ENCODE assay signal across 1 cellular context in genomic region chr17:66487933-66488572, GRCh38.
TF ChIP-seq lines count a peak whose summit lies in the region.

No MANE protein-coding gene starts in this region.

TF ChIP-seq in HepG2, 621 proteins besides CTCF, POLR2A, EP300 and RAD21 (continued from another document and continues in another):
- TF ChIP-seq LCORL (IDR thresholded peaks at IDR 0.05) = no peak
- peak; percentile 66 for TF ChIP-seq LCORL (CRISPR knock-in tag; IDR thresholded peaks at IDR 0.05)
- TF ChIP-seq HOXA9 (CRISPR knock-in tag; IDR thresholded peaks at IDR 0.05; ENCODE audit: borderline replicate concordance) = no peak
- TF ChIP-seq MXD3 (CRISPR knock-in tag; IDR thresholded peaks at IDR 0.05) = no peak
- no peak for TF ChIP-seq ETV5 (CRISPR knock-in tag; IDR thresholded peaks at IDR 0.05; ENCODE audit: borderline replicate concordance)
- TF ChIP-seq ZBTB2 (CRISPR knock-in tag; IDR thresholded peaks at IDR 0.05; ENCODE audit: low read depth) = no peak
- TF ChIP-seq MIXL1 (CRISPR knock-in tag; IDR thresholded peaks at IDR 0.05) = peak; percentile 75; the same call in 1 of the 2 replicates
- TF ChIP-seq ZNF383 (CRISPR knock-in tag; IDR thresholded peaks at IDR 0.05; ENCODE audit: borderline replicate concordance) = peak; percentile 89; the same call in 1 of the 2 replicates
- no peak for TF ChIP-seq ZNF335 (CRISPR knock-in tag; IDR thresholded peaks at IDR 0.05)
- TF ChIP-seq ZNF30 (CRISPR knock-in tag; IDR thresholded peaks at IDR 0.05) = no peak
- 0 out of 2 replicates have a peak, but pooled peaks have one; percentile 48 for TF ChIP-seq ZBTB8A (CRISPR knock-in tag; IDR thresholded peaks at IDR 0.05; ENCODE audit: borderline replicate concordance, low read depth)
- TF ChIP-seq ZBTB10 (CRISPR knock-in tag; IDR thresholded peaks at IDR 0.05; ENCODE audit: borderline replicate concordance) = peak; percentile 88
- TF ChIP-seq NR2F1 (CRISPR knock-in tag; IDR thresholded peaks at IDR 0.05) = no peak
- TF ChIP-seq MIER2 (CRISPR knock-in tag; IDR thresholded peaks at IDR 0.05) = 0 out of 2 replicates have a peak, but pooled peaks have one; percentile 19
- TF ChIP-seq HOXA5 (CRISPR knock-in tag; IDR thresholded peaks at IDR 0.05) = no peak
- TF ChIP-seq NFIC (IDR thresholded peaks at IDR 0.05; ENCODE audit: low read length) = no peak; the same call in 1 of the 2 replicates
- TF ChIP-seq ARNT2 (CRISPR knock-in tag; IDR thresholded peaks at IDR 0.05; ENCODE audit: low read depth) = no peak
- TF ChIP-seq KMT2A (CRISPR knock-in tag; IDR thresholded peaks at IDR 0.05) = 0 out of 2 replicates have a peak, but pooled peaks have one; percentile 12
- TF ChIP-seq HNF4G (IDR thresholded peaks at IDR 0.05; ENCODE audit: borderline replicate concordance, low read depth, low read length) = peak; percentile 65; the same call in 1 of the 2 replicates
- no peak for TF ChIP-seq HNF4G (CRISPR knock-in tag; IDR thresholded peaks at IDR 0.05; ENCODE audit: borderline replicate concordance, low read depth)
- no peak for TF ChIP-seq MBNL3 (CRISPR knock-in tag; conservative IDR thresholded peaks at IDR 0.05)
- TF ChIP-seq ZNF24 (IDR thresholded peaks at IDR 0.05) = no peak
- TF ChIP-seq ZSCAN25 (CRISPR knock-in tag; IDR thresholded peaks at IDR 0.05) = no peak
- peak; percentile 57; the same call in 1 of the 2 replicates for TF ChIP-seq PHF21A (CRISPR knock-in tag; IDR thresholded peaks at IDR 0.05)
- no peak for TF ChIP-seq TRIM22 (IDR thresholded peaks at IDR 0.05)
- no peak for TF ChIP-seq ZNF549 (CRISPR knock-in tag; IDR thresholded peaks at IDR 0.05)
- peak; percentile 23; the same call in 1 of the 2 replicates for TF ChIP-seq SAP130 (CRISPR knock-in tag; IDR thresholded peaks at IDR 0.05; ENCODE audit: low read depth)
- peak; percentile 16; the same call in 1 of the 2 replicates for TF ChIP-seq DRAP1 (CRISPR knock-in tag; IDR thresholded peaks at IDR 0.05)
- no peak for TF ChIP-seq TCF12 (IDR thresholded peaks at IDR 0.05)
- TF ChIP-seq TCF12 (CRISPR knock-in tag; IDR thresholded peaks at IDR 0.05) = no peak
- no peak for TF ChIP-seq ZFP41 (CRISPR knock-in tag; IDR thresholded peaks at IDR 0.05; ENCODE audit: borderline replicate concordance)
- TF ChIP-seq DMAP1 (CRISPR knock-in tag; IDR thresholded peaks at IDR 0.05) = 0 out of 2 replicates have a peak, but pooled peaks have one; percentile 50
- no peak for TF ChIP-seq RXRA (CRISPR knock-in tag; IDR thresholded peaks at IDR 0.05)
- no peak for TF ChIP-seq MAZ (IDR thresholded peaks at IDR 0.05; ENCODE audit: borderline replicate concordance, low read depth, low read length)
- TF ChIP-seq MAZ (CRISPR knock-in tag; IDR thresholded peaks at IDR 0.05; ENCODE audit: low read depth) = no peak
- TF ChIP-seq ZFYVE20 (CRISPR knock-in tag; IDR thresholded peaks at IDR 0.05; ENCODE audit: borderline replicate concordance, low read depth) = no peak
- TF ChIP-seq HNRNPH1 (optimal IDR thresholded peaks at IDR 0.05; ENCODE audit: low read depth, low read length) = no peak
- 0 out of 2 replicates have a peak, but pooled peaks have one; percentile 36 for TF ChIP-seq SP140L (CRISPR knock-in tag; IDR thresholded peaks at IDR 0.05; ENCODE audit: borderline replicate concordance)
- TF ChIP-seq HOXD1 (CRISPR knock-in tag; IDR thresholded peaks at IDR 0.05) = no peak
- TF ChIP-seq HMGXB3 (CRISPR knock-in tag; IDR thresholded peaks at IDR 0.05; ENCODE audit: borderline replicate concordance) = 0 out of 2 replicates have a peak, but pooled peaks have one; percentile 13
- no peak for TF ChIP-seq PRPF4 (IDR thresholded peaks at IDR 0.05; ENCODE audit: low read depth, low read length, poor library complexity, severe bottlenecking)
- peak; percentile 15; the same call in 1 of the 2 replicates for TF ChIP-seq JUN (CRISPR knock-in tag; IDR thresholded peaks at IDR 0.05)
- peak; percentile 75 for TF ChIP-seq HNF4A (CRISPR knock-in tag; IDR thresholded peaks at IDR 0.05)
- peak; percentile 39; the same call in 1 of the 2 replicates for TF ChIP-seq ERF (CRISPR knock-in tag; IDR thresholded peaks at IDR 0.05)
- TF ChIP-seq PHB2 (IDR thresholded peaks at IDR 0.05; ENCODE audit: partially characterized antibody) = no peak
- no peak for TF ChIP-seq KDM5A (IDR thresholded peaks at IDR 0.05; ENCODE audit: borderline replicate concordance, low read length)
- TF ChIP-seq ZFP82 (CRISPR knock-in tag; IDR thresholded peaks at IDR 0.05; ENCODE audit: borderline replicate concordance) = no peak
- TF ChIP-seq SRSF1 (optimal IDR thresholded peaks at IDR 0.05; ENCODE audit: low read depth, low read length) = no peak
- TF ChIP-seq ZNF777 (CRISPR knock-in tag; IDR thresholded peaks at IDR 0.05) = no peak
- no peak for TF ChIP-seq ZNF567 (CRISPR knock-in tag; IDR thresholded peaks at IDR 0.05; ENCODE audit: borderline replicate concordance)
- no peak for TF ChIP-seq TCF7 (IDR thresholded peaks at IDR 0.05; ENCODE audit: low read depth)
- peak; percentile 56; the same call in 1 of the 2 replicates for TF ChIP-seq KMT2B (CRISPR knock-in tag; IDR thresholded peaks at IDR 0.05)
- TF ChIP-seq ZNF784 (CRISPR knock-in tag; IDR thresholded peaks at IDR 0.05; ENCODE audit: borderline replicate concordance) = no peak
- TF ChIP-seq TEAD3 (CRISPR knock-in tag; optimal IDR thresholded peaks at IDR 0.05; ENCODE audit: borderline replicate concordance) = peak; percentile 49
- TF ChIP-seq HOMEZ (CRISPR knock-in tag; IDR thresholded peaks at IDR 0.05; ENCODE audit: low read depth) = peak; percentile 45; the same call in 1 of the 2 replicates
